ENCODE assay signal across 9 cellular contexts in genomic region chr22:23696326-23696851, GRCh38. TPM values are rescaled to one million over a fixed set of nuclear protein-coding genes. Genes with fewer than 3 reads are reported as not detected.
DNase-seq lines count a peak whose midpoint lies in the region; ATAC-seq, FAIRE-seq and TF ChIP-seq lines count a peak whose summit lies in the region.
"Had no signal": no experiment of that assay in that cellular context is flagged by ENCODE, and none has a peak within 500 bp of the region (broad histone marks: within the 10 kb centered on the region; RNA-seq: fewer than 3 reads in every experiment).

No MANE protein-coding gene starts in this region.

- H3K27me3 ChIP-seq in brain microvascular endothelial cell (replicated peaks) = no peaks in the 10 kb centered on the region

- TF ChIP-seq CTCF in brain microvascular endothelial cell (IDR thresholded peaks at IDR 0.05; ENCODE audit: low read depth, low read length, missing control alignments) = no peak

- DNase-seq in GM12892 (ENCODE audit: insufficient read length) (peak; percentile 86), T-helper 9 cell (peak; percentile 63), brain microvascular endothelial cell (peak; percentile 40), DMS153 treated with DMSO at 0.1 percent for 48 hours (lab: John Stamatoyannopoulos, UW; ENCODE audit: unreplicated experiment) (no peak), NCI-H2227 treated with DMSO at 0.1 percent for 48 hours (lab: John Stamatoyannopoulos, UW) (no peak), NCI-H82 treated with DMSO at 0.1 percent for 48 hours (lab: John Stamatoyannopoulos, UW; ENCODE audit: unreplicated experiment) (no peak)
- DNase-seq in stimulated activated CD4-positive, alpha-beta T cell treated with anti-CD3 and anti-CD28 coated beads, Interleukin-2, amount 100 ng/mL, for 24 hours = peak; percentile 70 to 74

- peak; percentile 70; the same call in 1 of the 2 replicates for TF ChIP-seq POLR2A in GM12892 (IDR thresholded peaks at IDR 0.05; ENCODE audit: low read depth, low read length)

- no peak overlapping the region for H3K27ac ChIP-seq in brain microvascular endothelial cell

- H3K36me3 ChIP-seq in brain microvascular endothelial cell (replicated peaks) = peaks cover 18% of the 10 kb centered on the region

- in situ Hi-C loops in brain microvascular endothelial cell (cut with HindIII; ENCODE audit: low pct_ligation_motif_present, low sequenced_read_pairs) = no loop called here

- peak; percentile 76 for ATAC-seq in HG02852 (IDR thresholded peaks at IDR 0.05; ENCODE audit: unreplicated experiment)

- peak; percentile 96 for FAIRE-seq in GM12892 (lab: Jason Lieb, UNC)
- FAIRE-seq: H1 had no signal

- H3K4me3 ChIP-seq in brain microvascular endothelial cell (ENCODE audit: low read depth, low read length) = no peak overlapping the region

RNA-seq across cellular contexts. Expression of gene RGL4, which starts 5.6 kb away (rescaled TPM):
- polyA plus RNA-seq in GM12892 (2012; ENCODE audit: missing spikeins) = 3.5 TPM
- polyA plus RNA-seq: H1 had no signal

RNA-seq across cellular contexts. Expression of gene ZNF70, which starts 54.5 kb away (rescaled TPM):
- 2.1 TPM for polyA plus RNA-seq in GM12892 (2012; ENCODE audit: missing spikeins)

RNA-seq across cellular contexts. Expression of gene VPREB3, which starts 57.8 kb away (rescaled TPM):
- polyA plus RNA-seq in GM12892 (2012; ENCODE audit: missing spikeins) = 11.6 TPM

Comparison
In these comparisons a context has a peak if more than half of its experiments do, and no peak if none do; other contexts are left out.
1. DNase-seq: peak in GM12892 (single experiment), T-helper 9 cell (single experiment), brain microvascular endothelial cell (single experiment) and stimulated activated CD4-positive, alpha-beta T cell treated with anti-CD3 and anti-CD28 coated beads, Interleukin-2, amount 100 ng/mL, for 24 hours (2 of 2); none in DMS153 treated with DMSO at 0.1 percent for 48 hours (single experiment), NCI-H2227 treated with DMSO at 0.1 percent for 48 hours (single experiment) and NCI-H82 treated with DMSO at 0.1 percent for 48 hours (single experiment).